ENCODE assay signal across 30 cellular contexts in genomic region chr4:81626851-81627250, GRCh38.
"Had no signal": no experiment of that assay in that cellular context is flagged by ENCODE, and none has a peak within 500 bp of the region (broad histone marks: within the 10 kb centered on the region; RNA-seq: fewer than 3 reads in every experiment).

No MANE protein-coding gene starts in this region.

- H3K9ac ChIP-seq: parathyroid adenoma had no signal

- H3K27me3 ChIP-seq: neutrophil, ovary, spleen, suprapubic skin, testis, tibial artery, transverse colon, upper lobe of right lung, uterus had no signal

- H3K36me3 ChIP-seq: neutrophil, ovary, spleen, suprapubic skin, tibial artery, transverse colon, upper lobe of right lung, uterus had no signal

- H3K9me3 ChIP-seq: neutrophil, ovary, psoas muscle, spleen, suprapubic skin, testis, tibial artery, transverse colon, upper lobe of right lung, uterus had no signal

- H3K27ac ChIP-seq: neutrophil, ovary, parathyroid adenoma, psoas muscle, skin epidermis, spleen, suprapubic skin, testis, tibial artery, transverse colon, upper lobe of right lung, uterus had no signal

- H3K4me1 ChIP-seq: parathyroid adenoma, uterus had no signal

- H3K4me3 ChIP-seq: ovary, psoas muscle, skin epidermis, smooth muscle cell, spleen, suprapubic skin, testis, tibial artery, transverse colon, upper lobe of right lung, uterus had no signal

- H3K4me2 ChIP-seq: smooth muscle cell had no signal

- DNase-seq: naive thymus-derived CD8-positive, alpha-beta T cell; nephron progenitor cell; occipital lobe; ovary; posterior cingulate gyrus; psoas muscle; right cardiac atrium; spleen; stimulated activated CD4-positive, alpha-beta T cell treated with anti-CD3 and anti-CD28 coated beads, Interleukin-12 subunit alpha, Interleukin-12 subunit beta, amount 100 ng/mL, for 4 hours; stimulated activated CD4-positive, alpha-beta T cell treated with anti-CD3 and anti-CD28 coated beads, Interleukin-1b, Interleukin-23, amount 100 ng/mL, for 48 hours; stimulated activated CD4-positive, alpha-beta T cell treated with anti-CD3 and anti-CD28 coated beads, Interleukin-4, amount 100 ng/mL, for 1 hour; stimulated activated CD4-positive, alpha-beta T cell treated with anti-CD3 and anti-CD28 coated beads, Interleukin-4, amount 100 ng/mL, for 4 hours; stimulated activated CD8-positive, alpha-beta memory T cell treated with anti-CD3 and anti-CD28 coated beads, Interleukin-4, amount 100 ng/mL, for 48 hours; stimulated activated naive CD4-positive, alpha-beta T cell; stimulated activated naive CD8-positive, alpha-beta T cell treated with anti-CD3 and anti-CD28 coated beads, Interleukin-15, amount 100 ng/mL, for 72 hours; stimulated activated naive CD8-positive, alpha-beta T cell treated with anti-CD3 and anti-CD28 coated beads, Interleukin-15, Interleukin-2, amounts not matched to agents 100 U/mL and 50 U/mL, for 24 hours; substantia nigra; testis; tibial artery; transverse colon; upper lobe of right lung; uterus had no signal

- H2AFZ ChIP-seq: parathyroid adenoma had no signal

- ATAC-seq: naive thymus-derived CD8-positive, alpha-beta T cell; natural killer cell treated with Interleukin-12 subunit alpha and Interleukin-12 subunit beta and Interleukin-15 and Interleukin-18, amount 100 ng/mL, for 72 hours; psoas muscle; right cardiac atrium; sciatic nerve; stimulated activated memory B cell treated with anti-CD40 and anti-IgM and Interleukin-4, amounts not matched to agents 10 μg/mL and 1 μg/mL and 100 μg/mL, for 72 hours; stimulated activated naive CD8-positive, alpha-beta T cell treated with anti-CD3 and anti-CD28 coated beads, Interleukin-15, amount 100 ng/mL, for 72 hours; stimulated activated naive CD8-positive, alpha-beta T cell treated with anti-CD3 and anti-CD28 coated beads, Interleukin-15, Interleukin-2, amounts not matched to agents 100 U/mL and 50 U/mL, for 24 hours; upper lobe of right lung had no signal

- H3K79me2 ChIP-seq: parathyroid adenoma had no signal
